Comparison of ENCODE assay signal across 19 cellular contexts in the genomic region with DNA sequence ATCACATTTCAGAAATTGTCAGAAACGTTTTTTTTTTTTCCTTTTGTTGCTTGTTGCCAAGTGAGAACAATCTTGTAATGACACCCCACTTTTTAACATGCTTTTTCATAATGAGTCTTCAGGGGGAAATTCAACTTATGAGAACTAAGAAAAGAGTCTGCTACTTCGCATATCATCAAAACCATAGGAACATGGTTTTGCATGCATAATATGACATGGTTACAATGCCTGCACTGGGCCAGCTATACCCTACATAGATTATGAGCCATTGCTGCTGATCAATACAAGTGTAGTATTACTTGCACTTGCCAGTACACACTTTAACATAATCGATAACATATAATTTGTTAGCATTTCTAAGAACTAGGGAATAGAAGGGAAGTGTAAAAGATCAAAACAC.
A peak's percentile ranks its signal among the peaks of the same experiment; 100 is the strongest.
DNase-seq lines count a peak whose midpoint lies in the region; ATAC-seq and TF ChIP-seq lines count a peak whose summit lies in the region.
"Had no signal": no experiment of that assay in that cellular context is flagged by ENCODE, and none has a peak within 500 bp of the region (broad histone marks: within the 10 kb centered on the region; RNA-seq: fewer than 3 reads in every experiment).

No MANE protein-coding gene starts in this region.

- H2BK5ac ChIP-seq in neuronal stem cell (ENCODE audit: low read length): no peak overlapping the region

- no peak overlapping the region for H2BK120ac ChIP-seq in neuronal stem cell (ENCODE audit: low read depth, low read length)

- H2AFZ ChIP-seq in hepatocyte: no peak overlapping the region
- H2AFZ ChIP-seq in neuronal stem cell (ENCODE audit: low read length): no peak overlapping the region
- H2AFZ ChIP-seq in OCI-LY7 (ENCODE audit: low read length): no peak overlapping the region

- H4K8ac ChIP-seq in neuronal stem cell (ENCODE audit: low read depth, low read length): no peak overlapping the region

- no peak overlapping the region for H3K23ac ChIP-seq in neuronal stem cell (ENCODE audit: low read depth, low read length, poor library complexity)

- TF ChIP-seq CTCF in hepatocyte (IDR thresholded peaks at IDR 0.05; ENCODE audit: poor library complexity) (no peak), OCI-LY7 (conservative IDR thresholded peaks at IDR 0.05; ENCODE audit: low read length) (no peak)

- peaks cover 10 to 33% (median 20%) of the 10 kb centered on the region in 11 experiments; a peak in 19 of 22 replicates for H3K9me3 ChIP-seq in BLaER1 treated with 17β-estradiol and CSF1 and Interleukin-3, amounts not matched to agents 10 nM and 100 nM (replicated peaks in 1 of 11)
- no peaks in the 10 kb centered on the region for H3K9me3 ChIP-seq in hepatocyte (ENCODE audit: low read depth)
- no peaks in the 10 kb centered on the region for H3K9me3 ChIP-seq in neuronal stem cell (replicated peaks in 1 of 2; ENCODE audit: control insufficient read depth in 2 of 2, insufficient read depth in 1 of 2, low read depth in 1 of 2, low read length in 2 of 2)
- no peaks in the 10 kb centered on the region for H3K9me3 ChIP-seq in OCI-LY7 (ENCODE audit: low read length)
- H3K9me3 ChIP-seq: thyroid gland had no signal

- no peaks in the 10 kb centered on the region for H4K20me1 ChIP-seq in BLaER1 treated with 17β-estradiol and CSF1 and Interleukin-3, amounts not matched to agents 10 nM and 100 nM
- no peaks in the 10 kb centered on the region for H4K20me1 ChIP-seq in hepatocyte (ENCODE audit: insufficient read depth, poor library complexity, severe bottlenecking)
- no peaks in the 10 kb centered on the region for H4K20me1 ChIP-seq in OCI-LY7 (ENCODE audit: insufficient read depth, low read length)

- intact Hi-C loops in OCI-LY7 (cut with micrococcal nuclease; ENCODE audit: unreplicated experiment): no loop called here

- H3K9ac ChIP-seq in BLaER1 treated with 17β-estradiol and CSF1 and Interleukin-3, amounts not matched to agents 10 nM and 100 nM: no peak overlapping the region
- no peak overlapping the region for H3K9ac ChIP-seq in neuronal stem cell (ENCODE audit: low read depth, low read length, poor library complexity)

- peak overlapping the region in 8 of 11 experiments; percentile 29 to 67 (median 40); a peak in 15 of 22 replicates for H3K4me2 ChIP-seq in BLaER1 treated with 17β-estradiol and CSF1 and Interleukin-3, amounts not matched to agents 10 nM and 100 nM
- peak overlapping the region; percentile 81 for H3K4me2 ChIP-seq in hepatocyte
- no peak overlapping the region for H3K4me2 ChIP-seq in neuronal stem cell (ENCODE audit: insufficient read depth, low read length, poor library complexity, severe bottlenecking)
- no peak overlapping the region for H3K4me2 ChIP-seq in OCI-LY7 (ENCODE audit: low read length)

- H2BK12ac ChIP-seq in neuronal stem cell (ENCODE audit: low read length): no peak overlapping the region

- H3K9me2 ChIP-seq in hepatocyte (replicated peaks; ENCODE audit: insufficient read depth): no peaks in the 10 kb centered on the region
- H3K9me2 ChIP-seq in OCI-LY7 (ENCODE audit: insufficient read depth, low read length): no peaks in the 10 kb centered on the region

- no peak overlapping the region for H3K4ac ChIP-seq in neuronal stem cell (ENCODE audit: low read length)

- no peaks in the 10 kb centered on the region for H3K36me3 ChIP-seq in BLaER1 treated with 17β-estradiol and CSF1 and Interleukin-3, amounts not matched to agents 10 nM and 100 nM
- H3K36me3 ChIP-seq in hepatocyte (replicated peaks; ENCODE audit: insufficient read depth, low read depth): no peaks in the 10 kb centered on the region
- H3K36me3 ChIP-seq in neuronal stem cell (replicated peaks in 1 of 2; ENCODE audit: control insufficient read depth in 2 of 2, insufficient read depth in 2 of 2, low read length in 2 of 2): no peaks in the 10 kb centered on the region
- H3K36me3 ChIP-seq in OCI-LY7 (ENCODE audit: insufficient read depth, low read length): no peaks in the 10 kb centered on the region
- H3K36me3 ChIP-seq: thyroid gland had no signal

- H3K79me1 ChIP-seq in neuronal stem cell (ENCODE audit: low read depth, low read length): no peaks in the 10 kb centered on the region

- H2BK15ac ChIP-seq in neuronal stem cell (ENCODE audit: low read length): no peak overlapping the region

- H2AK5ac ChIP-seq in neuronal stem cell (ENCODE audit: low read depth, low read length): no peak overlapping the region

- H3K27me3 ChIP-seq in BLaER1 treated with 17β-estradiol and CSF1 and Interleukin-3, amounts not matched to agents 10 nM and 100 nM: no peaks in the 10 kb centered on the region
- H3K27me3 ChIP-seq in hepatocyte (no peaks in the 10 kb centered on the region), neuronal stem cell (ENCODE audit: control insufficient read depth in 3 of 3, insufficient read depth in 3 of 3, low read depth in 1 of 3, low read length in 3 of 3) (peaks cover 0 to 4% (median 0%) of the 10 kb centered on the region in 3 experiments)
- H3K27me3 ChIP-seq: thyroid gland had no signal

- CTCF ChIA-PET in OCI-LY7 (lab: Charles Lee; ENCODE audit: unreplicated experiment): no interaction called here

- no peak overlapping the region for H3K14ac ChIP-seq in neuronal stem cell (ENCODE audit: low read length)

- DNase-seq in hepatocyte (ENCODE audit: low spot score) (no peak), neuronal stem cell (ENCODE audit: low spot score) (no peak), OCI-LY7 (ENCODE audit: low spot score) (no peak)
- DNase-seq in activated CD8-positive, alpha-beta memory T cell treated with anti-CD3 and anti-CD28 coated beads for 24 hours: no peak
- no peak for DNase-seq in activated CD4-positive, CD25-positive, alpha-beta regulatory T cell treated with anti-CD3 and anti-CD28 coated beads, Interleukin-2, amount 50 U/mL, for 72 hours
- DNase-seq: activated CD4-positive, alpha-beta T cell treated with anti-CD3 and anti-CD28 coated beads for 1 hour; activated CD8-positive, alpha-beta T cell treated with anti-CD3 and anti-CD28 coated beads for 36 hours; activated effector memory CD4-positive, alpha-beta T cell treated with Interleukin-2 at 50 U/mL for 16 hours; activated T-cell treated with anti-CD3 and anti-CD28 coated beads for 4 hours; CD4-positive, alpha-beta memory T cell; cortex of kidney; EL; mesenchymal stem cell; RPMI8226 had no signal

- H3K4me3 ChIP-seq in BLaER1 treated with 17β-estradiol and CSF1 and Interleukin-3, amounts not matched to agents 10 nM and 100 nM: no peak overlapping the region
- H3K4me3 ChIP-seq in hepatocyte (no peak overlapping the region), neuronal stem cell (ENCODE audit: low read length in 2 of 2) (no peak overlapping the region), OCI-LY7 (ENCODE audit: low read depth, low read length, poor library complexity, severe bottlenecking) (no peak overlapping the region)
- H3K4me3 ChIP-seq: thyroid gland had no signal

- POLR2A ChIA-PET in OCI-LY7 (lab: Charles Lee): interaction anchor here (0.5 kb wide), 1 partner anchor 431 kb away, joined by 4 read pairs; no protein-coding TSS in a partner anchor

- peaks cover 16 to 50% (median 43%) of the 10 kb centered on the region in 10 experiments for H3K4me1 ChIP-seq in BLaER1 treated with 17β-estradiol and CSF1 and Interleukin-3, amounts not matched to agents 10 nM and 100 nM
- peaks cover 7% of the 10 kb centered on the region for H3K4me1 ChIP-seq in hepatocyte (ENCODE audit: insufficient read depth)
- H3K4me1 ChIP-seq in neuronal stem cell (ENCODE audit: control insufficient read depth in 2 of 2, insufficient read depth in 1 of 2, low read depth in 1 of 2, low read length in 2 of 2): peaks cover 0 to 2% of the 10 kb centered on the region in 2 donors
- no peaks in the 10 kb centered on the region for H3K4me1 ChIP-seq in OCI-LY7 (ENCODE audit: insufficient read depth, low read length, poor library complexity, severe bottlenecking)

- no TSS peak for BruUV-seq in OCI-LY7 (replicated peaks; lab: Mats Ljungman, UMichigan)

- ATAC-seq in GM19397 (IDR thresholded peaks at IDR 0.05; ENCODE audit: unreplicated experiment): peak; percentile 35
- ATAC-seq in HG03354 (IDR thresholded peaks at IDR 0.05; ENCODE audit: poor library complexity, severe bottlenecking, unreplicated experiment): peak; percentile 41
- ATAC-seq: activated CD8-positive, alpha-beta T cell treated with anti-CD3 and anti-CD28 coated beads for 36 hours; left lobe of liver had no signal

- H3K79me2 ChIP-seq in hepatocyte (no peaks in the 10 kb centered on the region), OCI-LY7 (ENCODE audit: insufficient read depth, low read depth, low read length) (no peaks in the 10 kb centered on the region)

- H3K18ac ChIP-seq in neuronal stem cell (ENCODE audit: low read length): no peak overlapping the region

- H4K91ac ChIP-seq in neuronal stem cell (ENCODE audit: low read depth, low read length, poor library complexity): no peak overlapping the region

- 78% methylated on average over 3 of the region's 3 CpGs for WGBS in hepatocyte (ENCODE audit: low lambda C conversion rate, missing lambda C conversion rate)
- no CpG with 5 or more reads among the region's 3 CpGs for WGBS in neuronal stem cell (ENCODE audit: extremely low coverage in 2 of 2, insufficient read length in 2 of 2, insufficient replicate concordance in 1 of 2), 2 donors

- no peak overlapping the region for H3K27ac ChIP-seq in BLaER1 treated with 17β-estradiol and CSF1 and Interleukin-3, amounts not matched to agents 10 nM and 100 nM
- H3K27ac ChIP-seq in hepatocyte: no peak overlapping the region
- no peak overlapping the region for H3K27ac ChIP-seq in neuronal stem cell (replicated peaks; ENCODE audit: low read length)
- no peak overlapping the region for H3K27ac ChIP-seq in OCI-LY7 (ENCODE audit: low read depth, low read length, poor library complexity, severe bottlenecking)
- H3K27ac ChIP-seq: thyroid gland had no signal

Comparison
In these comparisons a context has a peak if more than half of its experiments do, and no peak if none do; other contexts are left out.
1. H3K4me2 ChIP-seq: peak in BLaER1 treated with 17β-estradiol and CSF1 and Interleukin-3, amounts not matched to agents 10 nM and 100 nM (8 of 11) and hepatocyte (single experiment); none in neuronal stem cell (single experiment) and OCI-LY7 (single experiment).